ENCODE assay signal across 20 cellular contexts in genomic region chr2:179677746-179678505, GRCh38.
A peak's percentile ranks its signal among the peaks of the same experiment; 100 is the strongest.
DNase-seq lines count a peak whose midpoint lies in the region; ATAC-seq and TF ChIP-seq lines count a peak whose summit lies in the region.
"Had no signal": no experiment of that assay in that cellular context is flagged by ENCODE, and none has a peak within 500 bp of the region (broad histone marks: within the 10 kb centered on the region; RNA-seq: fewer than 3 reads in every experiment).

No MANE protein-coding gene starts in this region.

- H3K4me1 ChIP-seq in right atrium auricular region (peaks cover 0 to 20% of the 10 kb centered on the region in 2 donors), vagina (peaks cover 11% of the 10 kb centered on the region)

- no peaks in the 10 kb centered on the region for H3K9me3 ChIP-seq in right atrium auricular region
- H3K9me3 ChIP-seq in vagina = no peaks in the 10 kb centered on the region
- H3K9me3 ChIP-seq: esophagus muscularis mucosa had no signal

- H3K36me3 Mint-ChIP-seq in brain = no peaks in the 10 kb centered on the region
- H3K36me3 Mint-ChIP-seq: naive thymus-derived CD4-positive, alpha-beta T cell; type B pancreatic cell had no signal

- TF ChIP-seq POLR2A in vagina (IDR thresholded peaks at IDR 0.05) = no peak

- H3K4me1 Mint-ChIP-seq in brain = peaks cover 21% of the 10 kb centered on the region
- H3K4me1 Mint-ChIP-seq: activated CD4-positive, alpha-beta T cell treated with anti-CD3 and anti-CD28 coated beads for 36 hours; naive thymus-derived CD4-positive, alpha-beta T cell had no signal

- peak; percentile 86 for ATAC-seq in Right ventricle myocardium inferior
- ATAC-seq: activated CD4-positive, alpha-beta T cell treated with anti-CD3 and anti-CD28 coated beads for 36 hours; naive thymus-derived CD4-positive, alpha-beta T cell had no signal

- H3K36me3 ChIP-seq in right atrium auricular region (no peaks in the 10 kb centered on the region), vagina (no peaks in the 10 kb centered on the region)
- H3K36me3 ChIP-seq: esophagus muscularis mucosa had no signal

- no peaks in the 10 kb centered on the region for H3K27me3 ChIP-seq in right atrium auricular region
- H3K27me3 ChIP-seq in vagina = no peaks in the 10 kb centered on the region
- H3K27me3 ChIP-seq: esophagus muscularis mucosa had no signal

- H3K4me3 Mint-ChIP-seq in brain = no peak overlapping the region
- H3K4me3 Mint-ChIP-seq: activated CD4-positive, alpha-beta T cell treated with anti-CD3 and anti-CD28 coated beads for 36 hours; activated naive CD4-positive, alpha-beta T cell treated with anti-CD3 and anti-CD28 coated beads for 36 hours; naive thymus-derived CD4-positive, alpha-beta T cell; type B pancreatic cell had no signal

- intact Hi-C loops in Right ventricle myocardium inferior (cut with DNase I) (loop anchor here (1.0 to 2.0 kb wide), 2 partner anchors 83 to 191 kb away; no protein-coding TSS in a partner anchor), cardiac septum (cut with DNase I) (loop anchor here (5.0 kb wide), 2 partner anchors 41 to 81 kb away; no protein-coding TSS in a partner anchor), vagina (cut with DNase I) (no loop called here)

- no peak overlapping the region for H3K4me3 ChIP-seq in right atrium auricular region
- no peak overlapping the region for H3K4me3 ChIP-seq in vagina
- H3K4me3 ChIP-seq: esophagus muscularis mucosa had no signal

- peaks cover 0 to 3% (median 0%) of the 10 kb centered on the region in 5 experiments for H3K9me3 Mint-ChIP-seq in brain
- H3K9me3 Mint-ChIP-seq: activated naive CD4-positive, alpha-beta T cell treated with anti-CD3 and anti-CD28 coated beads for 36 hours had no signal

- H3K27me3 Mint-ChIP-seq in brain = peaks cover 4% of the 10 kb centered on the region
- H3K27me3 Mint-ChIP-seq: type B pancreatic cell had no signal

- in situ Hi-C loops in GM13976 (cut with MboI; ENCODE audit: low sequenced_read_pairs, unreplicated experiment) = no loop called here

- H3K27ac Mint-ChIP-seq in brain = peak overlapping the region in 3 of 5 experiments; percentile 6 to 68 (median 57)
- H3K27ac Mint-ChIP-seq: activated CD4-positive, alpha-beta T cell treated with anti-CD3 and anti-CD28 coated beads for 36 hours; activated naive CD4-positive, alpha-beta T cell treated with anti-CD3 and anti-CD28 coated beads for 36 hours; naive thymus-derived CD4-positive, alpha-beta T cell; type B pancreatic cell had no signal

- peak overlapping the region; percentile 55 to 81 for H3K27ac ChIP-seq in right atrium auricular region
- H3K27ac ChIP-seq in vagina = peak overlapping the region; percentile 2

- TF ChIP-seq CTCF in brain (conservative IDR thresholded peaks at IDR 0.05) (no peak), right atrium auricular region (IDR thresholded peaks at IDR 0.05) (no peak), vagina (IDR thresholded peaks at IDR 0.05) (no peak), GM13976 (IDR thresholded peaks at IDR 0.05; ENCODE audit: borderline replicate concordance, control extremely low read depth, extremely low read depth, insufficient read depth, missing control alignments) (no peak)

- DNase-seq in Right ventricle myocardium inferior (ENCODE audit: missing footprints) (no peak), cardiac septum (ENCODE audit: low spot score) (no peak), right atrium auricular region (ENCODE audit: low spot score) (no peak), vagina (ENCODE audit: extremely low spot score in 2 of 2) (no peak), NOMO-1 treated with DMSO at 0.1 percent for 48 hours (lab: John Stamatoyannopoulos, UW; ENCODE audit: unreplicated experiment) (no peak), GM13976 (ENCODE audit: low spot score) (no peak)
- DNase-seq in effector CD4-positive, alpha-beta T cell = no peak
- DNase-seq: activated CD4-positive, alpha-beta T cell treated with anti-CD3 and anti-CD28 coated beads for 36 hours; activated naive CD4-positive, alpha-beta T cell treated with anti-CD3 and anti-CD28 coated beads for 36 hours; activated T-cell treated with anti-CD3 and anti-CD28 coated beads, Interleukin-2, amount 50 U/mL, for 48 hours; AML-193; DND-41; naive thymus-derived CD4-positive, alpha-beta T cell; NCI-H2171 treated with DMSO at 0.1 percent for 48 hours; NCI-H69; retina; SHP77 had no signal
